In the genomic region with DNA sequence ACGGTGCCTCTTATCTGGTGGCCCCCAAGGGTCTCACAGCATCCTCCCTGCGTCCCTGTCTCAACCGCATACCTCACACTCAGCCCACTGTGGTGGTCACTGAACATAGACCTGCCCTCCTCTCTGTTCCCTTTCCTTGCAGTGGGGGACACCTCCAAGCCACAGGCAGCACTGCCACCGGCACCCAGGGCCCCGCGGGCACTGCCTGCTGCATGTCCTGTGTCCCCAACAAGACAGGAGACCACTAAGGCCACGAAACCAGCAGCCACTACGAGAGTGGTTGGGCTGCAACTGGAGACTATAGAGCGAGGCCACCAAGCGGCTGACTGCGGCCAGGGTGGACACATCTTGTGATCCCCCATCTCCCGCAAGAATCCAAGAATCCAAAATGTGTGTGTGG, we compare ENCODE assay signal across 1 cellular context.
A peak's percentile ranks its signal among the peaks of the same experiment; 100 is the strongest.
TF ChIP-seq lines count a peak whose summit lies in the region.

No MANE protein-coding gene starts in this region.

TF ChIP-seq in HepG2, 621 proteins besides CTCF, POLR2A, EP300 and RAD21:
- peak; percentile 79 for TF ChIP-seq AGO2 (optimal IDR thresholded peaks at IDR 0.05; ENCODE audit: low read depth, low read length)
- TF ChIP-seq ZNF501 (CRISPR knock-in tag; IDR thresholded peaks at IDR 0.05): no peak
TF ChIP-seq in HepG2: peak in this region for 1.
